Comparison of ENCODE assay signal across 19 cellular contexts in genomic region chr15:73802336-73803105, GRCh38. TPM values are rescaled to one million over a fixed set of nuclear protein-coding genes. Genes with fewer than 3 reads are reported as not detected.
A peak's percentile ranks its signal among the peaks of the same experiment; 100 is the strongest.
DNase-seq lines count a peak whose midpoint lies in the region; ATAC-seq, FAIRE-seq and TF ChIP-seq lines count a peak whose summit lies in the region.
"Had no signal": no experiment of that assay in that cellular context is flagged by ENCODE, and none has a peak within 500 bp of the region (broad histone marks: within the 10 kb centered on the region; RNA-seq: fewer than 3 reads in every experiment).

No MANE protein-coding gene starts in this region.

- H3K4me1 ChIP-seq in heart right ventricle (peaks cover 13 to 54% (median 44%) of the 10 kb centered on the region in 9 donors), psoas muscle (peaks cover 53% of the 10 kb centered on the region), body of pancreas (no peaks in the 10 kb centered on the region)

- no peaks in the 10 kb centered on the region for H3K27me3 ChIP-seq in heart right ventricle
- no peaks in the 10 kb centered on the region for H3K27me3 ChIP-seq in psoas muscle (ENCODE audit: insufficient read depth in 3 of 3, low read length in 2 of 3)
- H3K27me3 ChIP-seq in body of pancreas: no peaks in the 10 kb centered on the region

- no peaks in the 10 kb centered on the region for H3K36me3 Mint-ChIP-seq in brain
- no peaks in the 10 kb centered on the region for H3K36me3 Mint-ChIP-seq in activated naive CD8-positive, alpha-beta T cell treated with anti-CD3 and anti-CD28 coated beads for 36 hours
- H3K36me3 Mint-ChIP-seq: stimulated activated memory B cell treated with anti-CD40 and anti-IgM and Interleukin-4, amounts not matched to agents 10 μg/mL and 1 μg/mL and 100 μg/mL, for 72 hours had no signal

- no peaks in the 10 kb centered on the region for H3K9me3 ChIP-seq in heart right ventricle
- no peaks in the 10 kb centered on the region for H3K9me3 ChIP-seq in psoas muscle
- H3K9me3 ChIP-seq in body of pancreas: no peaks in the 10 kb centered on the region

- FAIRE-seq in HTR-8/SVneo (lab: Jason Lieb, UNC): no peak

- peaks cover 91% of the 10 kb centered on the region for H3K4me1 Mint-ChIP-seq in brain
- no peaks in the 10 kb centered on the region for H3K4me1 Mint-ChIP-seq in activated naive CD8-positive, alpha-beta T cell treated with anti-CD3 and anti-CD28 coated beads for 36 hours
- H3K4me1 Mint-ChIP-seq: stimulated activated memory B cell treated with anti-CD40 and anti-IgM and Interleukin-4, amounts not matched to agents 10 μg/mL and 1 μg/mL and 100 μg/mL, for 72 hours had no signal

- TF ChIP-seq CTCF in brain (conservative IDR thresholded peaks at IDR 0.05) (no peak), heart right ventricle (IDR thresholded peaks at IDR 0.05) (peak in 1 of 9 donors; percentile 9), psoas muscle (IDR thresholded peaks at IDR 0.05) (no peak), body of pancreas (IDR thresholded peaks at IDR 0.05) (no peak)

- peak; percentile 97 for DNase-seq in G401 (ENCODE audit: low spot score)
- DNase-seq in heart right ventricle: peak; percentile 27 to 51
- peak; percentile 35 to 83 for DNase-seq in psoas muscle
- DNase-seq in HTR-8/SVneo (ENCODE audit: insufficient read length, low spot score): no peak
- DNase-seq in body of pancreas: no peak
- DNase-seq in NCI-H2107 treated with DMSO at 0.1 percent for 48 hours (lab: John Stamatoyannopoulos, UW; ENCODE audit: unreplicated experiment): no peak
- no peak for DNase-seq in activated naive CD8-positive, alpha-beta T cell treated with anti-CD3 and anti-CD28 coated beads for 36 hours
- DNase-seq: activated gamma-delta T cell treated with Interleukin-2 at 50 U/mL for 16 hours, endodermal cell, foreskin fibroblast, IMR-90, mesenchymal stem cell, NCI-H2107, NCI-H82, RPMI8226 had no signal

- intact Hi-C loops in heart right ventricle (cut with DNase I) (loop anchor here in 3 of 10 donors (5.0 to 10.0 kb wide), 3 partner anchors 35 to 122 kb away; partner anchors contain the start of gene LOXL1 (in 1 of the 3)), psoas muscle (cut with DNase I) (no loop called here), body of pancreas (cut with DNase I) (no loop called here)

- H3K9me3 Mint-ChIP-seq in brain: peaks cover 0 to 8% (median 0%) of the 10 kb centered on the region in 5 experiments
- no peaks in the 10 kb centered on the region for H3K9me3 Mint-ChIP-seq in activated naive CD8-positive, alpha-beta T cell treated with anti-CD3 and anti-CD28 coated beads for 36 hours
- H3K9me3 Mint-ChIP-seq: endodermal cell; stimulated activated memory B cell treated with anti-CD40 and anti-IgM and Interleukin-4, amounts not matched to agents 10 μg/mL and 1 μg/mL and 100 μg/mL, for 72 hours; T-helper 1 cell treated with Interleukin-12 subunit alpha and Interleukin-12 subunit beta and Interleukin-4 antibody, amounts not matched to agents 30 μg/mL and 1 μg/mL, for 36 hours had no signal

- H3K27ac Mint-ChIP-seq in brain: peak overlapping the region; percentile 40 to 96 (median 94)
- no peak overlapping the region for H3K27ac Mint-ChIP-seq in activated naive CD8-positive, alpha-beta T cell treated with anti-CD3 and anti-CD28 coated beads for 36 hours
- H3K27ac Mint-ChIP-seq: endodermal cell; stimulated activated memory B cell treated with anti-CD40 and anti-IgM and Interleukin-4, amounts not matched to agents 10 μg/mL and 1 μg/mL and 100 μg/mL, for 72 hours; T-helper 1 cell treated with Interleukin-12 subunit alpha and Interleukin-12 subunit beta and Interleukin-4 antibody, amounts not matched to agents 30 μg/mL and 1 μg/mL, for 36 hours had no signal

- H3K27me3 Mint-ChIP-seq in brain: peaks cover 4% of the 10 kb centered on the region
- H3K27me3 Mint-ChIP-seq in activated naive CD8-positive, alpha-beta T cell treated with anti-CD3 and anti-CD28 coated beads for 36 hours: no peaks in the 10 kb centered on the region
- H3K27me3 Mint-ChIP-seq: stimulated activated memory B cell treated with anti-CD40 and anti-IgM and Interleukin-4, amounts not matched to agents 10 μg/mL and 1 μg/mL and 100 μg/mL, for 72 hours had no signal

- H3K4me3 ChIP-seq in heart right ventricle (no peak overlapping the region), psoas muscle (no peak overlapping the region), body of pancreas (no peak overlapping the region)
- H3K4me3 ChIP-seq: skin epidermis had no signal

- in situ Hi-C loops in G401 (cut with HindIII; ENCODE audit: low sequenced_read_pairs): no loop called here

- peak overlapping the region in 2 of 5 experiments; percentile 48 to 53 for H3K4me3 Mint-ChIP-seq in brain
- H3K4me3 Mint-ChIP-seq in activated naive CD8-positive, alpha-beta T cell treated with anti-CD3 and anti-CD28 coated beads for 36 hours: no peak overlapping the region
- H3K4me3 Mint-ChIP-seq: endodermal cell; stimulated activated memory B cell treated with anti-CD40 and anti-IgM and Interleukin-4, amounts not matched to agents 10 μg/mL and 1 μg/mL and 100 μg/mL, for 72 hours; T-helper 1 cell treated with Interleukin-12 subunit alpha and Interleukin-12 subunit beta and Interleukin-4 antibody, amounts not matched to agents 30 μg/mL and 1 μg/mL, for 36 hours had no signal

- H3K27ac ChIP-seq in heart right ventricle (peak overlapping the region in 9 of 10 donors; percentile 53 to 90 (median 84)), psoas muscle (peak overlapping the region; percentile 16), body of pancreas (no peak overlapping the region)

- WGBS in heart right ventricle, 2 donors: 52 to 53% methylated on average over 8 of the region's 8 CpGs
- 21 to 28% (median 28%) methylated on average over 8 of the region's 8 CpGs for WGBS in psoas muscle, 3 donors
- 56 to 61% methylated on average over 8 of the region's 8 CpGs for WGBS in body of pancreas, 2 donors

- H3K36me3 ChIP-seq in heart right ventricle (no peaks in the 10 kb centered on the region), psoas muscle (ENCODE audit: insufficient read depth in 1 of 2, low read depth in 1 of 2) (no peaks in the 10 kb centered on the region), body of pancreas (replicated peaks in 1 of 2; ENCODE audit: insufficient read depth in 1 of 2, low read depth in 2 of 2) (no peaks in the 10 kb centered on the region)

- ATAC-seq in heart right ventricle (peak; percentile 26 to 80 (median 50)), psoas muscle (peak; percentile 58 to 84 (median 75)), body of pancreas (no peak)
- ATAC-seq: stimulated activated memory B cell treated with anti-CD40 and anti-IgM and Interleukin-4, amounts not matched to agents 10 μg/mL and 1 μg/mL and 100 μg/mL, for 72 hours had no signal

- TF ChIP-seq POLR2A in body of pancreas (IDR thresholded peaks at IDR 0.05): no peak

RNA-seq across cellular contexts. Expression of gene INSYN1, which starts 49.4 kb away (rescaled TPM):
- total RNA-seq in G401 (2014; rRNA removed; shearing (Covaris generic)): 22.2 and 28.4 TPM in 2 replicates
- polyA plus RNA-seq in brain (ENCODE audit: insufficient read depth, low read depth, low replicate concordance): 25.6 TPM
- total RNA-seq in heart right ventricle: 100 to 1,000 TPM in 4 of 10 donors, 10 to 100 TPM in 6; 56.4 to 221 (median 74.9) TPM
- polyA plus RNA-seq in heart right ventricle: 100 to 1,000 TPM; 134 to 154 TPM
- total RNA-seq in psoas muscle: 10 to 100 TPM in 1 of 4 donors, 1 to 10 TPM in 3; 3.8 to 10.8 (median 5.7) TPM
- 1 to 10 TPM in 2 of 3 donors, under 1 TPM in 1; 0.42 to 2.5 (median 1.6) TPM for polyA plus RNA-seq in psoas muscle
- 1 to 10 TPM; 1.3 to 3.6 TPM for total RNA-seq in body of pancreas
- not detected for total RNA-seq in activated naive CD8-positive, alpha-beta T cell treated with anti-CD3 and anti-CD28 coated beads for 36 hours

Comparison
In these comparisons a context has a peak if more than half of its experiments do, and no peak if none do; other contexts are left out.
1. DNase-seq: peak in G401 (single experiment), heart right ventricle (2 of 2) and psoas muscle (2 of 2); none in HTR-8/SVneo (single experiment), body of pancreas (0 of 4), NCI-H2107 treated with DMSO at 0.1 percent for 48 hours (single experiment) and activated naive CD8-positive, alpha-beta T cell treated with anti-CD3 and anti-CD28 coated beads for 36 hours (single experiment).
2. H3K27ac ChIP-seq: peak in heart right ventricle (9 of 10) and psoas muscle (single experiment); none in body of pancreas (0 of 4).